20 cellular contexts compared by ENCODE assay signal in the genomic region with DNA sequence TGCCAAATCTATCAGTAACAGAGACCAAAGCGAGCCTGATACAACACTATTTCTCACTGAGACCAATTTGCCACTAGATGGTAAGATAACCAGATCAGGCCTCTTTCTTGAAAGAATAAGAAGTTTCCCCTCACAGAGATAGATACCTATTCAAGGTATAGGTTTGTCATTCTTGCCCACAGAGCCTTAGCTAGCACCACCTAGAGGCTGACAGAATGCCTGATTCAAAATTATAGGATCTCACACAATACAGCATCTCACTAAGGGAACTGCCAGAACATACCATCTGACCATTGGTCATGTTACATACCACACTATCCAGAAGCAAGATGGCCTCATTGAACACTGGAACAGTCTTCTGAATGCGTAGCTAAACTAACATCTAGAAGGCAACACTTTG.
"Had no signal": no experiment of that assay in that cellular context is flagged by ENCODE, and none has a peak within 500 bp of the region (broad histone marks: within the 10 kb centered on the region; RNA-seq: fewer than 3 reads in every experiment).

No MANE protein-coding gene starts in this region.

- H3K4me3 ChIP-seq: body of pancreas, heart left ventricle, ovary, psoas muscle, right atrium auricular region, thoracic aorta had no signal

- H3K36me3 Mint-ChIP-seq: memory B cell, type B pancreatic cell had no signal

- H3K9me3 ChIP-seq: body of pancreas, neutrophil, ovary, psoas muscle, right atrium auricular region, thoracic aorta had no signal

- H3K4me3 Mint-ChIP-seq: activated CD4-positive, alpha-beta memory T cell treated with anti-CD3 and anti-CD28 coated beads, Interleukin-2, amount 10 ng/mL, durations not matched to agents 7 days and 5 days; activated CD4-positive, alpha-beta T cell treated with anti-CD3 and anti-CD28 coated beads, Interleukin-2, amount 10 ng/mL, durations not matched to agents 24 days and 14 days; activated naive CD8-positive, alpha-beta T cell treated with anti-CD3 and anti-CD28 coated beads, Interleukin-2, amount 50 U/mL, for 24 hours; memory B cell; nephron; type B pancreatic cell had no signal

- H3K27ac Mint-ChIP-seq: activated CD4-positive, alpha-beta memory T cell treated with anti-CD3 and anti-CD28 coated beads, Interleukin-2, amount 10 ng/mL, durations not matched to agents 7 days and 5 days; activated CD4-positive, alpha-beta T cell treated with anti-CD3 and anti-CD28 coated beads, Interleukin-2, amount 10 ng/mL, durations not matched to agents 24 days and 14 days; activated naive CD8-positive, alpha-beta T cell treated with anti-CD3 and anti-CD28 coated beads, Interleukin-2, amount 50 U/mL, for 24 hours; memory B cell; nephron; type B pancreatic cell had no signal

- H3K27me3 Mint-ChIP-seq: activated CD4-positive, alpha-beta memory T cell treated with anti-CD3 and anti-CD28 coated beads, Interleukin-2, amount 10 ng/mL, durations not matched to agents 7 days and 5 days; activated CD4-positive, alpha-beta T cell treated with anti-CD3 and anti-CD28 coated beads, Interleukin-2, amount 10 ng/mL, durations not matched to agents 24 days and 14 days; activated naive CD8-positive, alpha-beta T cell treated with anti-CD3 and anti-CD28 coated beads, Interleukin-2, amount 50 U/mL, for 24 hours; memory B cell; type B pancreatic cell had no signal

- H3K36me3 ChIP-seq: heart left ventricle, neutrophil, ovary, right atrium auricular region, thoracic aorta had no signal

- H3K27me3 ChIP-seq: body of pancreas, heart left ventricle, neutrophil, ovary, right atrium auricular region had no signal

- ATAC-seq: activated naive CD8-positive, alpha-beta T cell treated with anti-CD3 and anti-CD28 coated beads, Interleukin-2, amount 50 U/mL, for 24 hours; body of pancreas; heart left ventricle; left colon; psoas muscle had no signal

- DNase-seq: activated CD4-positive, alpha-beta memory T cell treated with anti-CD3 and anti-CD28 coated beads, Interleukin-2, amount 10 ng/mL, durations not matched to agents 7 days and 5 days; activated CD4-positive, alpha-beta T cell treated with anti-CD3 and anti-CD28 coated beads, Interleukin-2, amount 10 ng/mL, durations not matched to agents 24 days and 14 days; activated gamma-delta T cell; activated naive CD4-positive, alpha-beta T cell treated with anti-CD3 and anti-CD28 coated beads, Interleukin-2, amount 50 U/mL, for 16 hours; activated naive CD8-positive, alpha-beta T cell treated with anti-CD3 and anti-CD28 coated beads, Interleukin-2, amount 50 U/mL, for 24 hours; anterior cingulate cortex; body of pancreas; heart left ventricle; left colon; ovary; psoas muscle; stimulated activated CD4-positive, alpha-beta T cell treated with anti-CD3 and anti-CD28 coated beads, Interleukin-4, amount 100 ng/mL, for 24 hours; stimulated activated naive CD4-positive, alpha-beta T cell treated with Interleukin-2 at 50 U/mL for 16 hours; T1000 had no signal

- H3K4me1 ChIP-seq: body of pancreas, heart left ventricle, psoas muscle, right atrium auricular region had no signal

- H3K4me1 Mint-ChIP-seq: activated CD4-positive, alpha-beta memory T cell treated with anti-CD3 and anti-CD28 coated beads, Interleukin-2, amount 10 ng/mL, durations not matched to agents 7 days and 5 days; activated CD4-positive, alpha-beta T cell treated with anti-CD3 and anti-CD28 coated beads, Interleukin-2, amount 10 ng/mL, durations not matched to agents 24 days and 14 days; activated naive CD8-positive, alpha-beta T cell treated with anti-CD3 and anti-CD28 coated beads, Interleukin-2, amount 50 U/mL, for 24 hours; memory B cell; nephron had no signal

- H3K27ac ChIP-seq: body of pancreas, heart left ventricle, neutrophil, ovary, psoas muscle, right atrium auricular region, thoracic aorta had no signal

- H3K9me3 Mint-ChIP-seq: type B pancreatic cell had no signal
